Comparison of ENCODE assay signal across 14 cellular contexts in genomic region chr2:88694015-88694414, GRCh38. TPM values are rescaled to one million over a fixed set of nuclear protein-coding genes. Genes with fewer than 3 reads are reported as not detected.
DNase-seq lines count a peak whose midpoint lies in the region; ATAC-seq and TF ChIP-seq lines count a peak whose summit lies in the region.
"Had no signal": no experiment of that assay in that cellular context is flagged by ENCODE, and none has a peak within 500 bp of the region (broad histone marks: within the 10 kb centered on the region; RNA-seq: fewer than 3 reads in every experiment).

No MANE protein-coding gene starts in this region.

- H3K79me2 ChIP-seq in OCI-LY1 (ENCODE audit: insufficient read depth, low read length), result peaks cover 68% of the 10 kb centered on the region

- no peaks in the 10 kb centered on the region for H3K27me3 ChIP-seq in OCI-LY1 (ENCODE audit: insufficient read depth, low read length)
- H3K27me3 ChIP-seq: ovary had no signal

- H3K27me3 Mint-ChIP-seq in stimulated activated naive CD8-positive, alpha-beta T cell treated with anti-CD3 and anti-CD28 coated beads, Interleukin-15, Interleukin-2, amounts not matched to agents 100 ng/mL and 50 ng/mL, for 24 hours, result no peaks in the 10 kb centered on the region
- H3K27me3 Mint-ChIP-seq: activated naive CD8-positive, alpha-beta T cell treated with anti-CD3 and anti-CD28 coated beads, Interleukin-2, amount 10 ng/mL, durations not matched to agents 7 days and 5 days had no signal

- H3K36me3 Mint-ChIP-seq in stimulated activated naive CD8-positive, alpha-beta T cell treated with anti-CD3 and anti-CD28 coated beads, Interleukin-15, Interleukin-2, amounts not matched to agents 100 ng/mL and 50 ng/mL, for 24 hours (ENCODE audit: low read depth), result peaks cover 13% of the 10 kb centered on the region

- H3K4me3 Mint-ChIP-seq in stimulated activated naive CD8-positive, alpha-beta T cell treated with anti-CD3 and anti-CD28 coated beads, Interleukin-15, Interleukin-2, amounts not matched to agents 100 ng/mL and 50 ng/mL, for 24 hours, result peak overlapping the region; percentile 91

- no peaks in the 10 kb centered on the region for H3K9me2 ChIP-seq in OCI-LY1 (ENCODE audit: low read depth, low read length)

- H3K4me2 ChIP-seq in OCI-LY1 (ENCODE audit: low read length), result peak overlapping the region; percentile 73

- H4K20me1 ChIP-seq in OCI-LY1 (ENCODE audit: insufficient read depth, low read length), result no peaks in the 10 kb centered on the region

- TF ChIP-seq CTCF in OCI-LY1 (IDR thresholded peaks at IDR 0.05; ENCODE audit: low read length), result no peak

- peaks cover 5% of the 10 kb centered on the region; the same call in 1 of the 2 replicates for H3K9me3 ChIP-seq in OCI-LY1 (ENCODE audit: low read length)
- H3K9me3 ChIP-seq: ovary had no signal

- peaks cover 68% of the 10 kb centered on the region for H3K4me1 Mint-ChIP-seq in stimulated activated naive CD8-positive, alpha-beta T cell treated with anti-CD3 and anti-CD28 coated beads, Interleukin-15, Interleukin-2, amounts not matched to agents 100 ng/mL and 50 ng/mL, for 24 hours (ENCODE audit: low read depth)

- no peak overlapping the region for H3K27ac ChIP-seq in OCI-LY1 (ENCODE audit: low read depth, low read length, poor library complexity, severe bottlenecking)
- H3K27ac ChIP-seq: epithelial cell of prostate, ovary, skin epidermis had no signal

- H3K9me3 Mint-ChIP-seq in stimulated activated naive CD8-positive, alpha-beta T cell treated with anti-CD3 and anti-CD28 coated beads, Interleukin-15, Interleukin-2, amounts not matched to agents 100 ng/mL and 50 ng/mL, for 24 hours, result no peaks in the 10 kb centered on the region
- H3K9me3 Mint-ChIP-seq: activated naive CD8-positive, alpha-beta T cell treated with anti-CD3 and anti-CD28 coated beads, Interleukin-2, amount 10 ng/mL, durations not matched to agents 7 days and 5 days had no signal

- peaks cover 16% of the 10 kb centered on the region for H3K36me3 ChIP-seq in OCI-LY1 (ENCODE audit: insufficient read depth, low read length)
- H3K36me3 ChIP-seq: ovary had no signal

- peak overlapping the region; percentile 90 for H3K4me3 ChIP-seq in OCI-LY1 (ENCODE audit: low read depth, low read length, poor library complexity, severe bottlenecking)
- H3K4me3 ChIP-seq: ovary, skin epidermis had no signal

- no peak overlapping the region for H3K27ac Mint-ChIP-seq in stimulated activated naive CD8-positive, alpha-beta T cell treated with anti-CD3 and anti-CD28 coated beads, Interleukin-15, Interleukin-2, amounts not matched to agents 100 ng/mL and 50 ng/mL, for 24 hours
- H3K27ac Mint-ChIP-seq: activated naive CD8-positive, alpha-beta T cell treated with anti-CD3 and anti-CD28 coated beads, Interleukin-2, amount 10 ng/mL, durations not matched to agents 7 days and 5 days had no signal

- no peak overlapping the region for H2AFZ ChIP-seq in OCI-LY1 (ENCODE audit: low read length)

- ATAC-seq in stimulated activated naive CD8-positive, alpha-beta T cell treated with anti-CD3 and anti-CD28 coated beads, Interleukin-15, Interleukin-2, amounts not matched to agents 100 U/mL and 50 U/mL, for 24 hours, result no peak
- peak; percentile 62 for ATAC-seq in left lobe of liver
- ATAC-seq in GM21619 (IDR thresholded peaks at IDR 0.05; ENCODE audit: unreplicated experiment), result no peak
- ATAC-seq in HG02763 (IDR thresholded peaks at IDR 0.05; ENCODE audit: unreplicated experiment), result no peak
- ATAC-seq: SK-N-SH treated with all-trans-retinoic acid at 6 μM for 48 hours had no signal

- no peak for DNase-seq in stimulated activated naive CD8-positive, alpha-beta T cell treated with anti-CD3 and anti-CD28 coated beads, Interleukin-15, Interleukin-2, amounts not matched to agents 100 U/mL and 50 U/mL, for 24 hours
- DNase-seq in left lobe of liver (ENCODE audit: low spot score), result peak; percentile 83
- no peak for DNase-seq in hippocampal formation (lab: John Stamatoyannopoulos, UW)
- DNase-seq: activated naive CD8-positive, alpha-beta T cell treated with anti-CD3 and anti-CD28 coated beads, Interleukin-2, amount 10 ng/mL, durations not matched to agents 7 days and 5 days; ovary; stimulated activated CD4-positive, alpha-beta T cell treated with anti-CD3 and anti-CD28 coated beads, Interleukin-2, amount 100 ng/mL, for 48 hours; substantia nigra had no signal

- H3K9ac ChIP-seq in OCI-LY1 (ENCODE audit: low read length), result no peak overlapping the region

- H3K4me1 ChIP-seq in OCI-LY1 (ENCODE audit: insufficient read depth, low read length, severe bottlenecking), result peaks cover 41% of the 10 kb centered on the region

- no peaks in the 10 kb centered on the region for H3F3A ChIP-seq in OCI-LY1 (ENCODE audit: insufficient read depth, low read length)

RNA-seq across cellular contexts. Expression of gene RPIA, which starts 2.5 kb away (rescaled TPM):
- total RNA-seq in left lobe of liver, result 2.9 TPM
